ENCODE assay signal across 13 cellular contexts in the genomic region with DNA sequence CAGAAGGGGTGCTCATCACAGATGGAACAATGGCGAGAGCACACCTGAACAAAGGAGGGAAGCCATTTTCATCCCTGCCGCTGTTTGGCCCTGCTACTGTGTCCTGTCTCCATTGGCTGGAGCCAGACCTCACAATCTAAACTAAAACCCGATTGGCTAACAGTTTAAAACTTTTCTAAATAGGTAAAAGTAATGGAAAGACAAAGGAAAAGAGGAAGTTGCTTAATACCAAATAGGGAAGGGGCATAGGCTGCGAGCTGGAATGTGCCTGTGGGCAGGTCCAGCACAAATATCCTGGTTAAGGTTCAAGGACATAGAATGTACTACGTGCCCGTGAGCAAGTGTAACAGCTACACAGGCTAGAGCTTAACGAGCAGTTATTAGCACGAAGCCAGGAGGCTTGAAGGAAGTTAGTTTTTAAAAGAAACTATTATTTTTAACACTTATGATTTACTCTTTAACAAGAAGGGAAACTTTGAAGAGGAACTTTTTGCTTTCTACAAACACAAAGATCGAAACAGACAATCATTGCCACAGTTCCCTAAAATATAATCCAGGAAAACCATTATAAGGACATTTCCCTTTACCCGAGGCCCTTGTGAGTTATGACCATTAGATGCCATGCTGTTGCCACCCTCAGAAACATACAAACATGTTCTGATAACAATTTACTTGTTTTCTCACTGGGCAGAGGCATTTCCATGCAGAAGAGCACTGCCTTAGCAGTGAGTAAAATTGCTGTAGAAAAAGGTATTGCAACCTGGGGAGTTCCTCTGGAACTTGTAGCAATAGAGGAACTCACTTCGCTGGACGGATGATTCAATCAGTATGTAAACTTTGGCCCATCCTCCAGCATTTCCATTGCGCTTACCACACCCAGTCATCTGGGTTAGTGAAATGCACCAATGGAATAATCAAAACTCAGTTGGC. TPM values are rescaled to one million over a fixed set of nuclear protein-coding genes. Genes with fewer than 3 reads are reported as not detected.
DNase-seq lines count a peak whose midpoint lies in the region; ATAC-seq, FAIRE-seq and TF ChIP-seq lines count a peak whose summit lies in the region.
"Had no signal": no experiment of that assay in that cellular context is flagged by ENCODE, and none has a peak within 500 bp of the region (broad histone marks: within the 10 kb centered on the region; RNA-seq: fewer than 3 reads in every experiment).

No MANE protein-coding gene starts in this region.

- H3K27ac ChIP-seq in Peyer's patch, result peak overlapping the region in 2 of 4 donors; percentile 71 to 76
- peak overlapping the region; percentile 8 for H3K27ac ChIP-seq in epithelial cell of prostate
- H3K27ac ChIP-seq in neutrophil, result peak overlapping the region; percentile 93

- peak in 3 of 6 experiments; percentile 47 to 56 (median 53) for TF ChIP-seq CTCF in Peyer's patch (IDR thresholded peaks at IDR 0.05)
- TF ChIP-seq CTCF in neutrophil (IDR thresholded peaks at IDR 0.05), result peak; percentile 81

- H3K9me3 ChIP-seq in Peyer's patch (no peaks in the 10 kb centered on the region), neutrophil (no peaks in the 10 kb centered on the region)

- no peaks in the 10 kb centered on the region for H3K36me3 ChIP-seq in Peyer's patch
- no peaks in the 10 kb centered on the region for H3K36me3 ChIP-seq in neutrophil

- no peak for DNase-seq in GM12891 (ENCODE audit: insufficient read length, low spot score)
- peak in 2 of 3 donors; percentile 50 to 71 for DNase-seq in Peyer's patch
- no peak for DNase-seq in epithelial cell of prostate (ENCODE audit: low read depth, low spot score)
- DNase-seq in stimulated activated CD4-positive, alpha-beta T cell treated with anti-CD3 and anti-CD28 coated beads, Interleukin-2, amount 100 ng/mL, for 48 hours, result no peak
- DNase-seq: activated T-cell treated with anti-CD3 and anti-CD28 coated beads, Interleukin-2, amount 50 U/mL, for 1 hour; CD4-positive, alpha-beta T cell; immature natural killer cell; stimulated activated CD4-positive, alpha-beta T cell treated with anti-CD3 and anti-CD28 coated beads, Interleukin-4, amount 100 ng/mL, for 1 hour had no signal

- H3K4me3 ChIP-seq in Peyer's patch, result no peak overlapping the region
- peak overlapping the region; percentile 28 to 36 for H3K4me3 ChIP-seq in neutrophil (ENCODE audit: low read depth in 1 of 2, low read length in 1 of 2)

- H3K4me1 ChIP-seq in Peyer's patch, result peaks cover 0 to 40% (median 11%) of the 10 kb centered on the region in 4 donors
- H3K4me1 ChIP-seq in neutrophil (ENCODE audit: control insufficient read depth in 1 of 2, insufficient read depth in 1 of 2, low read depth in 1 of 2, low read length in 1 of 2), result peaks cover 83 to 94% of the 10 kb centered on the region in 2 experiments

- FAIRE-seq in GM12891 (lab: Jason Lieb, UNC), result no peak

- TF ChIP-seq POLR2A in GM12891 (IDR thresholded peaks at IDR 0.05; ENCODE audit: low read depth, low read length) (no peak), Peyer's patch (IDR thresholded peaks at IDR 0.05) (peak in 1 of 2 donors; percentile 12)

- ATAC-seq in GM18498 (IDR thresholded peaks at IDR 0.05; ENCODE audit: unreplicated experiment) (no peak), GM21360 (IDR thresholded peaks at IDR 0.05; ENCODE audit: unreplicated experiment) (no peak), GM18861 (IDR thresholded peaks at IDR 0.05; ENCODE audit: unreplicated experiment) (no peak)
- ATAC-seq: esophagus mucosa had no signal

- H3K27me3 ChIP-seq in Peyer's patch, result no peaks in the 10 kb centered on the region
- H3K27me3 ChIP-seq in neutrophil, result no peaks in the 10 kb centered on the region

TF ChIP-seq in GM12891, 5 proteins besides CTCF, POLR2A, EP300 and RAD21:
- TF ChIP-seq SPI1 (IDR thresholded peaks at IDR 0.05; ENCODE audit: low read depth, low read length) (0 out of 2 replicates have a peak, but pooled peaks have one; percentile 37), POU2F2 (IDR thresholded peaks at IDR 0.05; ENCODE audit: low read depth, low read length) (no peak)

RNA-seq across cellular contexts. Expression of gene PTTG1IP, which starts 4.8 kb away (rescaled TPM):
- 26.6 TPM for polyA plus RNA-seq in GM12891 (2012; ENCODE audit: low read depth, missing spikeins)
- 100 to 1,000 TPM in 3 of 4 donors, 10 to 100 TPM in 1; 69.3 to 495 (median 390) TPM for total RNA-seq in Peyer's patch

RNA-seq across cellular contexts. Expression of gene ITGB2, which starts 42.4 kb away (rescaled TPM):
- polyA plus RNA-seq in GM12891 (2012; ENCODE audit: low read depth, missing spikeins), result 62.1 TPM
- total RNA-seq in Peyer's patch, result 10 to 100 TPM in 3 of 4 donors, 1 to 10 TPM in 1; 9.3 to 58.6 (median 16.4) TPM

Comparison
In these comparisons a context has a peak if more than half of its experiments do, and no peak if none do; other contexts are left out.
1. DNase-seq: peak in Peyer's patch (2 of 3); none in GM12891 (single experiment), epithelial cell of prostate (single experiment) and stimulated activated CD4-positive, alpha-beta T cell treated with anti-CD3 and anti-CD28 coated beads, Interleukin-2, amount 100 ng/mL, for 48 hours (0 of 2).
2. H3K4me3 ChIP-seq: peak in neutrophil (2 of 2); none in Peyer's patch (0 of 4).